In the genomic region with DNA sequence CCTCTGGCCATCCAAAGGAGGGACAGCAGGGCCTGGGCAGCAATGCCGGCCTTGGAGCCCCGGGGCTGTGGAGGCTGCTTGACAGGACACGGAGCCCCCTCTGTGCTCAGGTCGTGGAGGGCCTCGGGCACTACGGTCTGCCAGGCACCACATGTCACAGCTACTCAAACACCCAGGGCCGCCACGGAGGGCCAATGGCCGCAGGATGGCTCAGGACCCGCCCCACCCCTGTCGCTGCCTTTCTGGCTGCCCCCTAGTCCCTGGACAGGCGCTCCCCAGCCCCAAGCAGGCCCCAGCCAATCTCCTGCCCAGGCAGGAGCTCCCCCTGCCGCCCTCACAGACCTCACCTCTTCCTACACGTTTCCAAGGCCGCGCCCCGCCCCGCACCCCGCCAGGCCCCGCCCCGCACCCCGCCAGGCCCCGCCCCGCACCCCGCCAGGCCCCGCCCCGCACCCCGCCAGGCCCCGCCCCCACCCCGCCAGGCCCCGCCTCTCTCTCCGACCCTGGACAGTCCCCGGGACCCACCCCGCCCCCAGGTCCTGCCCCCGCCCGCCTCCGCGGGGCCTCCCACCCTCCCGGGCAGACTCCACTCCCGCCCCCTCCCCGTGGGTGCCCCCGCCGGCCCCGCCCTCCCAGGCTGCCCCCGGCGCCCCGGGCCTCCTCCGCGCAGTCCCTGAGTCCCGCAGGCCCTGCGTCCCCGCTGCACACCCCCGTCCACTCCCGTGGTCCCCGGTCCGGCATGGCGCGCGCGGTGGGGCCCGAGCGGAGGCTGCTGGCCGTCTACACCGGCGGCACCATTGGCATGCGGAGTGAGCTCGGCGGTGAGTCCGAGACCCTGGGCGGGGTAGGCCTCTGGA, we compare ENCODE assay signal across 8 cellular contexts. TPM values are rescaled to one million over a fixed set of nuclear protein-coding genes. Genes with fewer than 3 reads are reported as not detected.
DNase-seq lines count a peak whose midpoint lies in the region; ATAC-seq and TF ChIP-seq lines count a peak whose summit lies in the region.

TSS of gene ASPG (plus strand) at position 669 of the 857 bp plus-strand sequence. CDS start at position 740, 71 bp downstream.

- H3K9me3 ChIP-seq in Peyer's patch (no peaks in the 10 kb centered on the region), cardiac muscle cell (ENCODE audit: low read depth) (no peaks in the 10 kb centered on the region)

- TF ChIP-seq CTCF in Peyer's patch (IDR thresholded peaks at IDR 0.05), result no peak
- TF ChIP-seq CTCF in cardiac muscle cell (IDR thresholded peaks at IDR 0.05; ENCODE audit: low read depth, low read length), result no peak
- no peak for TF ChIP-seq CTCF in omental fat pad (IDR thresholded peaks at IDR 0.05)
- no peak for TF ChIP-seq CTCF in osteocyte (IDR thresholded peaks at IDR 0.05)

- no peak for ATAC-seq in omental fat pad (ENCODE audit: low FRiP score)
- no peak for ATAC-seq in GM21526 (IDR thresholded peaks at IDR 0.05; ENCODE audit: low FRiP score, unreplicated experiment)
- ATAC-seq in HG03565 (IDR thresholded peaks at IDR 0.05; ENCODE audit: unreplicated experiment), result no peak
- no peak for ATAC-seq in GM21447 (IDR thresholded peaks at IDR 0.05; ENCODE audit: unreplicated experiment)

- H3K36me3 ChIP-seq in Peyer's patch, result no peaks in the 10 kb centered on the region
- H3K36me3 ChIP-seq in cardiac muscle cell, result no peaks in the 10 kb centered on the region

- H3K4me1 Mint-ChIP-seq in osteocyte (ENCODE audit: unreplicated experiment), result no peaks in the 10 kb centered on the region

- H3K27me3 Mint-ChIP-seq in osteocyte (ENCODE audit: unreplicated experiment), result peaks cover 8% of the 10 kb centered on the region

- H3K4me1 ChIP-seq in Peyer's patch, result peaks cover 0 to 58% (median 10%) of the 10 kb centered on the region in 4 donors
- H3K4me1 ChIP-seq in cardiac muscle cell (ENCODE audit: low read depth), result peaks cover 22% of the 10 kb centered on the region

- peak; percentile 40 for DNase-seq in Daoy (ENCODE audit: low read depth)
- peak in 2 of 3 donors; percentile 45 to 59 for DNase-seq in Peyer's patch
- DNase-seq in cardiac muscle cell (ENCODE audit: low read depth in 1 of 2, low spot score in 1 of 2), result peak; percentile 7 to 43
- DNase-seq in omental fat pad (ENCODE audit: low spot score), result peak; percentile 14
- no peak for DNase-seq in osteocyte (ENCODE audit: extremely low spot score, unreplicated experiment)

- no peaks in the 10 kb centered on the region for H3K36me3 Mint-ChIP-seq in osteocyte (ENCODE audit: unreplicated experiment)

- H3K4me3 Mint-ChIP-seq in osteocyte (ENCODE audit: unreplicated experiment), result no peak within 1 kb of the TSS

- H3K27ac Mint-ChIP-seq in osteocyte (ENCODE audit: unreplicated experiment), result no peak within 1 kb of the TSS

- H3K27ac ChIP-seq in Peyer's patch (peak within 1 kb of the TSS in 1 of 4 donors; percentile 10), cardiac muscle cell (peak within 1 kb of the TSS; percentile 78)

- H3K27me3 ChIP-seq in Peyer's patch, result no peaks in the 10 kb centered on the region
- H3K27me3 ChIP-seq in cardiac muscle cell, result no peaks in the 10 kb centered on the region

- H3K9me3 Mint-ChIP-seq in osteocyte (ENCODE audit: unreplicated experiment), result no peaks in the 10 kb centered on the region

- TF ChIP-seq POLR2A in Peyer's patch (IDR thresholded peaks at IDR 0.05), result no peak

- H3K4me3 ChIP-seq in Peyer's patch (peak within 1 kb of the TSS in 2 of 4 donors; percentile 7 to 44), cardiac muscle cell (no peak within 1 kb of the TSS)

RNA-seq across cellular contexts. Expression of gene ASPG, which starts in this region (rescaled TPM):
- total RNA-seq in Daoy (2014; rRNA removed; shearing (Covaris generic)), result not detected in 2 replicates
- total RNA-seq in Peyer's patch (1 to 10 TPM in 3 of 4 donors, not detected in 1; 1.2 to 7.4 (median 2.3) TPM), cardiac muscle cell (1.8 and 7.3 TPM in 2 replicates), omental fat pad (1 to 10 TPM in 3 of 4 donors, not detected in 1; 1.5 to 2.0 (median 1.9) TPM), osteocyte (not detected in 2 replicates)
- 3.4 and 8.8 TPM in 2 replicates for polyA plus RNA-seq in cardiac muscle cell

Comparison
In these comparisons a context has a peak if more than half of its experiments do, and no peak if none do; other contexts are left out.
1. Peak in DNase-seq in Daoy; RNA of the gene not detected or under 1 TPM.